27 cellular contexts compared by ENCODE assay signal in genomic region chr9:23752859-23753258, GRCh38.
"Had no signal": no experiment of that assay in that cellular context is flagged by ENCODE, and none has a peak within 500 bp of the region (broad histone marks: within the 10 kb centered on the region; RNA-seq: fewer than 3 reads in every experiment).

No MANE protein-coding gene starts in this region.

- H3K27me3 Mint-ChIP-seq: stimulated activated memory B cell treated with anti-CD40 and anti-IgM and Interleukin-4, amounts not matched to agents 10 μg/mL and 1 μg/mL and 100 μg/mL, for 72 hours; stimulated activated naive B cell treated with anti-CD40 and anti-IgM and Interleukin-4, amounts not matched to agents 10 μg/mL and 1 μg/mL and 100 μg/mL, for 72 hours; stimulated activated naive CD8-positive, alpha-beta T cell treated with anti-CD3 and anti-CD28 coated beads, Interleukin-15, amount 100 ng/mL, for 72 hours; stimulated activated naive CD8-positive, alpha-beta T cell treated with anti-CD3 and anti-CD28 coated beads, Interleukin-15, Interleukin-2, amounts not matched to agents 100 ng/mL and 50 ng/mL, for 24 hours; type B pancreatic cell had no signal

- H3K27ac ChIP-seq: suprapubic skin, testis, thoracic aorta, thyroid gland, tibial artery, tibial nerve, transverse colon, upper lobe of left lung, upper lobe of right lung, uterus, vagina had no signal

- H3K9me3 Mint-ChIP-seq: stimulated activated naive CD8-positive, alpha-beta T cell treated with anti-CD3 and anti-CD28 coated beads, Interleukin-15, Interleukin-2, amounts not matched to agents 100 ng/mL and 50 ng/mL, for 24 hours; type B pancreatic cell had no signal

- H3K27me3 ChIP-seq: suprapubic skin, testis, thyroid gland, tibial artery, tibial nerve, transverse colon, upper lobe of left lung, upper lobe of right lung, uterus, vagina had no signal

- H3K9me3 ChIP-seq: suprapubic skin, testis, thoracic aorta, thyroid gland, tibial artery, tibial nerve, transverse colon, upper lobe of left lung, upper lobe of right lung, uterus, vagina had no signal

- H3K36me3 ChIP-seq: suprapubic skin, thoracic aorta, thyroid gland, tibial artery, tibial nerve, transverse colon, upper lobe of left lung, upper lobe of right lung, uterus, vagina had no signal

- H3K4me1 ChIP-seq: suprapubic skin, testis, thyroid gland, tibial artery, tibial nerve, upper lobe of left lung, upper lobe of right lung, uterus, vagina had no signal

- H3K4me3 ChIP-seq: suprapubic skin, testis, thoracic aorta, thyroid gland, tibial artery, tibial nerve, transverse colon, upper lobe of left lung, upper lobe of right lung, uterus, vagina had no signal

- H3K4me3 Mint-ChIP-seq: stimulated activated effector memory CD8-positive, alpha-beta T cell treated with anti-CD3 and anti-CD28 coated beads, Interleukin-12 subunit alpha, Interleukin-12 subunit beta, amount 100 ng/mL, for 72 hours; stimulated activated memory B cell treated with anti-CD40 and anti-IgM and Interleukin-4, amounts not matched to agents 10 μg/mL and 1 μg/mL and 100 μg/mL, for 72 hours; stimulated activated naive B cell treated with anti-CD40 and anti-IgM and Interleukin-4, amounts not matched to agents 10 μg/mL and 1 μg/mL and 100 μg/mL, for 72 hours; stimulated activated naive CD8-positive, alpha-beta T cell treated with anti-CD3 and anti-CD28 coated beads, Interleukin-15, amount 100 ng/mL, for 72 hours; stimulated activated naive CD8-positive, alpha-beta T cell treated with anti-CD3 and anti-CD28 coated beads, Interleukin-15, Interleukin-2, amounts not matched to agents 100 ng/mL and 50 ng/mL, for 24 hours; type B pancreatic cell had no signal

- ATAC-seq: stimulated activated effector memory CD8-positive, alpha-beta T cell treated with anti-CD3 and anti-CD28 coated beads, Interleukin-12 subunit alpha, Interleukin-12 subunit beta, amount 100 ng/mL, for 72 hours; stimulated activated memory B cell treated with anti-CD40 and anti-IgM and Interleukin-4, amounts not matched to agents 10 μg/mL and 1 μg/mL and 100 μg/mL, for 72 hours; stimulated activated naive B cell treated with anti-CD40 and anti-IgM and Interleukin-4, amounts not matched to agents 10 μg/mL and 1 μg/mL and 100 μg/mL, for 72 hours; stimulated activated naive CD8-positive, alpha-beta T cell treated with anti-CD3 and anti-CD28 coated beads, Interleukin-15, amount 100 ng/mL, for 72 hours; stimulated activated naive CD8-positive, alpha-beta T cell treated with anti-CD3 and anti-CD28 coated beads, Interleukin-15, Interleukin-2, amounts not matched to agents 100 U/mL and 50 U/mL, for 24 hours; upper lobe of right lung had no signal

- DNase-seq: stimulated activated CD4-positive, alpha-beta T cell treated with anti-CD3 and anti-CD28 coated beads, Interleukin-2, amount 100 ng/mL, for 48 hours; stimulated activated CD4-positive, alpha-beta T cell treated with anti-CD3 and anti-CD28 coated beads, Interleukin-4, amount 100 ng/mL, for 1 hour; stimulated activated CD4-positive, alpha-beta T cell treated with anti-CD3 and anti-CD28 coated beads, Interleukin-4, amount 100 ng/mL, for 24 hours; stimulated activated CD4-positive, alpha-beta T cell treated with anti-CD3 and anti-CD28 coated beads, Interleukin-4, amount 100 ng/mL, for 4 hours; stimulated activated CD8-positive, alpha-beta memory T cell treated with anti-CD3 and anti-CD28 coated beads, Interleukin-4, amount 100 ng/mL, for 48 hours; stimulated activated naive B cell treated with anti-CD40 and anti-IgM and Interleukin-4, amounts not matched to agents 10 μg/mL and 1 μg/mL and 100 μg/mL, for 72 hours; stimulated activated naive CD4-positive, alpha-beta T cell; stimulated activated naive CD4-positive, alpha-beta T cell treated with Interleukin-2 at 50 U/mL for 16 hours; stimulated activated naive CD8-positive, alpha-beta T cell treated with anti-CD3 and anti-CD28 coated beads, Interleukin-15, amount 100 ng/mL, for 72 hours; stimulated activated naive CD8-positive, alpha-beta T cell treated with anti-CD3 and anti-CD28 coated beads, Interleukin-15, Interleukin-2, amounts not matched to agents 100 U/mL and 50 U/mL, for 24 hours; substantia nigra; testis; thyroid gland; tibial artery; transverse colon; trophoblast cell; upper lobe of left lung; upper lobe of right lung; uterus had no signal

- H3K36me3 Mint-ChIP-seq: stimulated activated effector memory CD8-positive, alpha-beta T cell treated with anti-CD3 and anti-CD28 coated beads, Interleukin-12 subunit alpha, Interleukin-12 subunit beta, amount 100 ng/mL, for 72 hours; stimulated activated memory B cell treated with anti-CD40 and anti-IgM and Interleukin-4, amounts not matched to agents 10 μg/mL and 1 μg/mL and 100 μg/mL, for 72 hours; stimulated activated naive B cell treated with anti-CD40 and anti-IgM and Interleukin-4, amounts not matched to agents 10 μg/mL and 1 μg/mL and 100 μg/mL, for 72 hours; type B pancreatic cell had no signal

- H3K4me1 Mint-ChIP-seq: stimulated activated effector memory CD8-positive, alpha-beta T cell treated with anti-CD3 and anti-CD28 coated beads, Interleukin-12 subunit alpha, Interleukin-12 subunit beta, amount 100 ng/mL, for 72 hours; stimulated activated memory B cell treated with anti-CD40 and anti-IgM and Interleukin-4, amounts not matched to agents 10 μg/mL and 1 μg/mL and 100 μg/mL, for 72 hours; stimulated activated naive B cell treated with anti-CD40 and anti-IgM and Interleukin-4, amounts not matched to agents 10 μg/mL and 1 μg/mL and 100 μg/mL, for 72 hours; stimulated activated naive CD8-positive, alpha-beta T cell treated with anti-CD3 and anti-CD28 coated beads, Interleukin-15, amount 100 ng/mL, for 72 hours had no signal

- H3K27ac Mint-ChIP-seq: stimulated activated effector memory CD8-positive, alpha-beta T cell treated with anti-CD3 and anti-CD28 coated beads, Interleukin-12 subunit alpha, Interleukin-12 subunit beta, amount 100 ng/mL, for 72 hours; stimulated activated memory B cell treated with anti-CD40 and anti-IgM and Interleukin-4, amounts not matched to agents 10 μg/mL and 1 μg/mL and 100 μg/mL, for 72 hours; stimulated activated naive B cell treated with anti-CD40 and anti-IgM and Interleukin-4, amounts not matched to agents 10 μg/mL and 1 μg/mL and 100 μg/mL, for 72 hours; stimulated activated naive CD8-positive, alpha-beta T cell treated with anti-CD3 and anti-CD28 coated beads, Interleukin-15, amount 100 ng/mL, for 72 hours; stimulated activated naive CD8-positive, alpha-beta T cell treated with anti-CD3 and anti-CD28 coated beads, Interleukin-15, Interleukin-2, amounts not matched to agents 100 ng/mL and 50 ng/mL, for 24 hours; type B pancreatic cell had no signal
